In genomic region chr1:66281808-66282207, GRCh38 we compare ENCODE assay signal across 12 cellular contexts.
A peak's percentile ranks its signal among the peaks of the same experiment; 100 is the strongest.
DNase-seq lines count a peak whose midpoint lies in the region; ATAC-seq and TF ChIP-seq lines count a peak whose summit lies in the region.
"Had no signal": no experiment of that assay in that cellular context is flagged by ENCODE, and none has a peak within 500 bp of the region (broad histone marks: within the 10 kb centered on the region; RNA-seq: fewer than 3 reads in every experiment).

No MANE protein-coding gene starts in this region.

- peak overlapping the region; percentile 55 for H3K4me2 ChIP-seq in MM.1S (ENCODE audit: low read depth, low read length)

- ATAC-seq in stimulated activated effector memory CD8-positive, alpha-beta T cell treated with anti-CD3 and anti-CD28 coated beads, Interleukin-12 subunit alpha, Interleukin-12 subunit beta, amount 100 ng/mL, for 72 hours: no peak

- no peaks in the 10 kb centered on the region for H3K36me3 ChIP-seq in MM.1S (replicated peaks; ENCODE audit: insufficient read depth, low read length)
- H3K36me3 ChIP-seq: Peyer's patch had no signal

- no peak overlapping the region for H3K4me3 Mint-ChIP-seq in activated CD4-positive, alpha-beta T cell treated with anti-CD3 and anti-CD28 coated beads, Interleukin-2, amount 10 ng/mL, durations not matched to agents 7 days and 5 days
- H3K4me3 Mint-ChIP-seq in stimulated activated effector memory CD8-positive, alpha-beta T cell treated with anti-CD3 and anti-CD28 coated beads, Interleukin-12 subunit alpha, Interleukin-12 subunit beta, amount 100 ng/mL, for 72 hours: peak overlapping the region; percentile 23
- no peak overlapping the region for H3K4me3 Mint-ChIP-seq in Calu3 (ENCODE audit: low read depth, unreplicated experiment)

- CTCF ChIA-PET in activated CD4-positive, alpha-beta T cell treated with anti-CD3 and anti-CD28 coated beads, Interleukin-2, amount 10 ng/mL, durations not matched to agents 7 days and 5 days (lab: Charles Lee): interaction anchor here (0.9 to 2.6 kb wide), 18 partner anchors 8 to 165 kb away, joined by 3 to 10 read pairs (median 4); no protein-coding TSS in a partner anchor
- CTCF ChIA-PET in Calu3 (lab: Charles Lee): interaction anchor here (1.0 to 1.5 kb wide), 2 partner anchors 9 to 13 kb away, joined by 4 read pairs; no protein-coding TSS in a partner anchor

- H3K27ac ChIP-seq in MM.1S (ENCODE audit: low read length): peak overlapping the region; percentile 99
- peak overlapping the region; percentile 0 for H3K27ac ChIP-seq in cingulate gyrus (ENCODE audit: low read depth, low read length)

- H3K27me3 Mint-ChIP-seq in activated CD4-positive, alpha-beta T cell treated with anti-CD3 and anti-CD28 coated beads, Interleukin-2, amount 10 ng/mL, durations not matched to agents 7 days and 5 days: no peaks in the 10 kb centered on the region
- H3K27me3 Mint-ChIP-seq in Calu3 (ENCODE audit: unreplicated experiment): no peaks in the 10 kb centered on the region

- H3K9ac ChIP-seq in MM.1S (ENCODE audit: low read length): peak overlapping the region; percentile 67

- no peaks in the 10 kb centered on the region for H3K9me2 ChIP-seq in MM.1S (replicated peaks; ENCODE audit: insufficient read depth, low read length)

- H3K9me3 Mint-ChIP-seq in activated CD4-positive, alpha-beta T cell treated with anti-CD3 and anti-CD28 coated beads, Interleukin-2, amount 10 ng/mL, durations not matched to agents 7 days and 5 days: peaks cover 8% of the 10 kb centered on the region
- no peaks in the 10 kb centered on the region for H3K9me3 Mint-ChIP-seq in stimulated activated effector memory CD8-positive, alpha-beta T cell treated with anti-CD3 and anti-CD28 coated beads, Interleukin-12 subunit alpha, Interleukin-12 subunit beta, amount 100 ng/mL, for 72 hours
- H3K9me3 Mint-ChIP-seq in Calu3 (ENCODE audit: low read depth, unreplicated experiment): no peaks in the 10 kb centered on the region

- H2AFZ ChIP-seq in MM.1S (ENCODE audit: low read length): no peak overlapping the region

- no peaks in the 10 kb centered on the region for H3K27me3 ChIP-seq in MM.1S (replicated peaks; ENCODE audit: insufficient read depth, low read length)
- H3K27me3 ChIP-seq: Peyer's patch had no signal

- BruUV-seq in Calu3 (replicated peaks; lab: Mats Ljungman, UMichigan): no TSS peak

- peaks cover 10% of the 10 kb centered on the region for H3K36me3 Mint-ChIP-seq in activated CD4-positive, alpha-beta T cell treated with anti-CD3 and anti-CD28 coated beads, Interleukin-2, amount 10 ng/mL, durations not matched to agents 7 days and 5 days (ENCODE audit: low read depth)
- peaks cover 12% of the 10 kb centered on the region for H3K36me3 Mint-ChIP-seq in stimulated activated effector memory CD8-positive, alpha-beta T cell treated with anti-CD3 and anti-CD28 coated beads, Interleukin-12 subunit alpha, Interleukin-12 subunit beta, amount 100 ng/mL, for 72 hours
- peaks cover 4% of the 10 kb centered on the region for H3K36me3 Mint-ChIP-seq in Calu3 (ENCODE audit: insufficient read depth, unreplicated experiment)

- H3K79me2 ChIP-seq in MM.1S (ENCODE audit: low read length): no peaks in the 10 kb centered on the region

- H3F3A ChIP-seq in MM.1S (ENCODE audit: insufficient read depth, low read length): peaks cover 53% of the 10 kb centered on the region

- H3K4me3 ChIP-seq in MM.1S (ENCODE audit: low read length): no peak overlapping the region; the same call in 1 of the 2 replicates
- H3K4me3 ChIP-seq: Peyer's patch had no signal

- peaks cover 96% of the 10 kb centered on the region for H3K4me1 Mint-ChIP-seq in activated CD4-positive, alpha-beta T cell treated with anti-CD3 and anti-CD28 coated beads, Interleukin-2, amount 10 ng/mL, durations not matched to agents 7 days and 5 days
- peaks cover 81% of the 10 kb centered on the region for H3K4me1 Mint-ChIP-seq in stimulated activated effector memory CD8-positive, alpha-beta T cell treated with anti-CD3 and anti-CD28 coated beads, Interleukin-12 subunit alpha, Interleukin-12 subunit beta, amount 100 ng/mL, for 72 hours
- no peaks in the 10 kb centered on the region for H3K4me1 Mint-ChIP-seq in Calu3 (ENCODE audit: low read depth, unreplicated experiment)

- no peaks in the 10 kb centered on the region for H4K20me1 ChIP-seq in MM.1S (ENCODE audit: insufficient read depth, low read length)

- DNase-seq in activated CD4-positive, alpha-beta T cell treated with anti-CD3 and anti-CD28 coated beads, Interleukin-2, amount 10 ng/mL, durations not matched to agents 7 days and 5 days: no peak
- no peak for DNase-seq in activated CD4-positive, alpha-beta T cell treated with anti-CD3 and anti-CD28 coated beads for 1 hour
- DNase-seq in MM.1S (no peak), Calu3 (no peak), GF-D8 (lab: John Stamatoyannopoulos, UW) (no peak), NCI-H748 treated with DMSO at 0.1 percent for 48 hours (lab: John Stamatoyannopoulos, UW) (no peak)
- no peak for DNase-seq in stimulated activated effector memory CD8-positive, alpha-beta T cell treated with anti-CD3 and anti-CD28 coated beads, Interleukin-12 subunit alpha, Interleukin-12 subunit beta, amount 100 ng/mL, for 72 hours (ENCODE audit: low spot score in 2 of 2)
- DNase-seq: GOT3, MV-4-11, NCI-H446 had no signal

- intact Hi-C loops in Calu3 (cut with micrococcal nuclease; ENCODE audit: unreplicated experiment): no loop called here

- POLR2A ChIA-PET in activated CD4-positive, alpha-beta T cell treated with anti-CD3 and anti-CD28 coated beads, Interleukin-2, amount 10 ng/mL, durations not matched to agents 7 days and 5 days (lab: Charles Lee): interaction anchor here (0.9 kb wide), 1 partner anchor 48 kb away, joined by 4 read pairs; no protein-coding TSS in a partner anchor

- TF ChIP-seq CTCF in MM.1S (IDR thresholded peaks at IDR 0.05; ENCODE audit: low read length): no peak
- no peak for TF ChIP-seq CTCF in Calu3 (IDR thresholded peaks at IDR 0.05; ENCODE audit: unreplicated experiment)

- H3K9me3 ChIP-seq in MM.1S (replicated peaks; ENCODE audit: insufficient read depth, low read length): no peaks in the 10 kb centered on the region
- H3K9me3 ChIP-seq: Peyer's patch had no signal

- H3K27ac Mint-ChIP-seq in activated CD4-positive, alpha-beta T cell treated with anti-CD3 and anti-CD28 coated beads, Interleukin-2, amount 10 ng/mL, durations not matched to agents 7 days and 5 days: peak overlapping the region; percentile 84
- H3K27ac Mint-ChIP-seq in stimulated activated effector memory CD8-positive, alpha-beta T cell treated with anti-CD3 and anti-CD28 coated beads, Interleukin-12 subunit alpha, Interleukin-12 subunit beta, amount 100 ng/mL, for 72 hours: peak overlapping the region; percentile 64
- H3K27ac Mint-ChIP-seq in Calu3 (ENCODE audit: unreplicated experiment): no peak overlapping the region

- peaks cover 84% of the 10 kb centered on the region for H3K4me1 ChIP-seq in MM.1S (ENCODE audit: low read length)
